In the genomic region with DNA sequence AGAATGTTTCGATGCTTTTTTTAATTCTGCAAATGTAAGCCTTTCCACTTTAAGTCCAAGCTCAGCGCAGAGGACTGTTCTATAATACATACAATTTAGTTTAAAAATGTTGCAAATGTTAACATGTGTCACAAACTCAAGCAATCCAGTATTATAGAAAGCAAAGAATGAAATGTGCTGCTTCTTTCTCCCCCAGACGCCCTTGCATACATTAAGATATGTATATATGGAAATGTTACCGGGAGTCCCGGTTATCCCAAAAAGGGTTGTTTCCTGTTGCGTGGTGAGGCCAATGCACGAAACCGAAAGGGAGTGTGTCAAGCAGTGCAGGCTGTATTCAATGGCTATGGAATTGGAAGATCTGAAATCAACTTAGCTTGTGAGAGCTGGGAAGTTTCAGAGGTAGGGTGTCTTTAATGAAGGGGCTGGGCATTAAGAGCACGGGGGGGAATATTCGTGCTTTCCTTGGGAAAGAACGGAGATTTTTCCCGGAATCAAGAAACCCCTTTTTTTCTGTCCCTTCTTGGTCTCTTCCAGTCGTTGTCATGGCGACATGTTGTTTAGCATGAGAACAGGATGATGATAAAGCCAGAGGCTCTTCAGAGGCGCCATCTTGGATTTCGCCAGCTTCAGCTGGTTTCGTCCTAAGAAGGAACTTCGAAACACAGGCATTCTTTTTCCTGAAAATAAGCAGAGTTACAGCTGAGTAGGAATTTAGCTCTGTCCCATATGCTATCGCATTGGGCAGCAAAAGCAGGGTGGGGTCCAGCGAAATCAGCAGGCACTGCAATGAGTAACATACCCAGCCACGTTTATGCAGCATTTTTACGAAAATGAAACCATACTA, we compare ENCODE assay signal across 8 cellular contexts. TPM values are rescaled to one million over a fixed set of nuclear protein-coding genes. Genes with fewer than 3 reads are reported as not detected.
DNase-seq lines count a peak whose midpoint lies in the region; ATAC-seq lines count a peak whose summit lies in the region.

No MANE protein-coding gene starts in this region.

- POLR2A ChIA-PET in CD8-positive, alpha-beta memory T cell (lab: Charles Lee) = interaction anchor here (0.6 to 3.7 kb wide), 23 partner anchors 10 to 224 kb away, joined by 3 to 32 read pairs (median 6); partner anchors contain the start of genes NQO2, RIPK1, SERPINB1 and SERPINB6

- H3K27me3 ChIP-seq in CD8-positive, alpha-beta memory T cell (ENCODE audit: insufficient read depth, low read length, poor library complexity, severe bottlenecking) = no peaks in the 10 kb centered on the region
- no peaks in the 10 kb centered on the region for H3K27me3 ChIP-seq in effector memory CD4-positive, alpha-beta T cell (replicated peaks; ENCODE audit: control insufficient read depth, insufficient read depth, low read length, poor library complexity, severe bottlenecking)

- H3K36me3 Mint-ChIP-seq in CD8-positive, alpha-beta memory T cell = peaks cover 0 to 17% (median 0%) of the 10 kb centered on the region in 3 donors

- CTCF ChIA-PET in CD8-positive, alpha-beta memory T cell (lab: Charles Lee) = interaction anchor here (0.7 to 9.0 kb wide), 41 partner anchors 8 to 1032 kb away, joined by 3 to 102 read pairs (median 7); partner anchors contain the start of genes NQO2, RIPK1, SERPINB1 and SERPINB6

- H3K9me3 Mint-ChIP-seq in CD8-positive, alpha-beta memory T cell = no peaks in the 10 kb centered on the region

- peak; percentile 62 to 93 (median 90) for DNase-seq in CD8-positive, alpha-beta memory T cell
- DNase-seq in HS-5 (ENCODE audit: low read depth) = peak; percentile 99
- DNase-seq in NK-92 (lab: John Stamatoyannopoulos, UW; ENCODE audit: unreplicated experiment) = peak; percentile 40
- DNase-seq in activated CD8-positive, alpha-beta memory T cell treated with anti-CD3 and anti-CD28 coated beads for 1 hour (ENCODE audit: extremely low read depth in 1 of 2, low read depth in 1 of 2) = peak; percentile 42 to 69
- DNase-seq in effector memory CD4-positive, alpha-beta T cell = peak; percentile 57 to 73 (median 71)
- peak; percentile 96 to 99 for DNase-seq in lung microvascular endothelial cell (ENCODE audit: low read depth in 2 of 2)
- DNase-seq in stimulated activated CD4-positive, alpha-beta T cell treated with anti-CD3 and anti-CD28 coated beads, TNF-alpha, amount 100 ng/mL, for 48 hours (ENCODE audit: low read depth in 3 of 3) = peak in 2 of 3 donors; percentile 63 to 82

- no peaks in the 10 kb centered on the region for H3K9me3 ChIP-seq in CD8-positive, alpha-beta memory T cell (ENCODE audit: low read length)
- no peaks in the 10 kb centered on the region for H3K9me3 ChIP-seq in effector memory CD4-positive, alpha-beta T cell (ENCODE audit: control insufficient read depth, low read length)

- no peaks in the 10 kb centered on the region for H3K36me3 ChIP-seq in CD8-positive, alpha-beta memory T cell (ENCODE audit: insufficient read depth, low read length)
- H3K36me3 ChIP-seq in effector memory CD4-positive, alpha-beta T cell (ENCODE audit: control insufficient read depth, insufficient read depth, low read length) = no peaks in the 10 kb centered on the region

- H3K4me3 ChIP-seq in CD8-positive, alpha-beta memory T cell (ENCODE audit: low read length) = peak overlapping the region; percentile 78
- H3K4me3 ChIP-seq in effector memory CD4-positive, alpha-beta T cell (ENCODE audit: insufficient read depth, low read depth, low read length, poor library complexity, severe bottlenecking) = peak overlapping the region; percentile 77

- H3K27ac Mint-ChIP-seq in CD8-positive, alpha-beta memory T cell = peak overlapping the region; percentile 98 to 100 (median 99)

- no peaks in the 10 kb centered on the region for H3K27me3 Mint-ChIP-seq in CD8-positive, alpha-beta memory T cell

- H3K4me3 Mint-ChIP-seq in CD8-positive, alpha-beta memory T cell = peak overlapping the region; percentile 87 to 97 (median 94)

- H3K4me1 ChIP-seq in CD8-positive, alpha-beta memory T cell (ENCODE audit: insufficient read depth, low read length) = peaks cover 23% of the 10 kb centered on the region
- peaks cover 7% of the 10 kb centered on the region for H3K4me1 ChIP-seq in effector memory CD4-positive, alpha-beta T cell (ENCODE audit: control insufficient read depth, insufficient read depth, low read length, poor library complexity, severe bottlenecking)

- ATAC-seq in GM19468 (IDR thresholded peaks at IDR 0.05; ENCODE audit: extremely low read depth, unreplicated experiment) = peak; percentile 25

- peaks cover 27 to 38% (median 31%) of the 10 kb centered on the region in 3 donors for H3K4me1 Mint-ChIP-seq in CD8-positive, alpha-beta memory T cell

- peak overlapping the region; percentile 98 for H3K27ac ChIP-seq in CD8-positive, alpha-beta memory T cell (ENCODE audit: low read depth, low read length)
- H3K27ac ChIP-seq in effector memory CD4-positive, alpha-beta T cell (ENCODE audit: insufficient read depth, low read length, poor library complexity, severe bottlenecking) = peak overlapping the region; percentile 98

RNA-seq across cellular contexts. Expression of gene NQO2, which starts 10.1 kb away (rescaled TPM):
- 10 to 100 TPM; 15.6 to 18.5 TPM for total RNA-seq in CD8-positive, alpha-beta memory T cell
- 53.5 TPM for polyA plus RNA-seq in CD8-positive, alpha-beta memory T cell
- 7.6 and 8.5 TPM in 2 replicates for total RNA-seq in lung microvascular endothelial cell

RNA-seq across cellular contexts. Expression of gene SERPINB6, which starts 18.2 kb away (rescaled TPM):
- 10 to 100 TPM; 62.1 to 66.0 TPM for total RNA-seq in CD8-positive, alpha-beta memory T cell
- 86.0 TPM for polyA plus RNA-seq in CD8-positive, alpha-beta memory T cell
- 79.0 and 112 TPM in 2 replicates for total RNA-seq in lung microvascular endothelial cell

Comparison
In these comparisons a context has a peak if more than half of its experiments do, and no peak if none do; other contexts are left out.
1. Peak in every context shown above with its lines: DNase-seq, ATAC-seq, H3K4me3 ChIP-seq and H3K27ac ChIP-seq.
2. DNase-seq: peak in every context shown above with its lines; median percentile 99 in HS-5; 98 in lung microvascular endothelial cell; 90 in CD8-positive, alpha-beta memory T cell; 72 in stimulated activated CD4-positive, alpha-beta T cell treated with anti-CD3 and anti-CD28 coated beads, TNF-alpha, amount 100 ng/mL, for 48 hours; 71 in effector memory CD4-positive, alpha-beta T cell; 56 in activated CD8-positive, alpha-beta memory T cell treated with anti-CD3 and anti-CD28 coated beads for 1 hour; 40 in NK-92.